ENCODE assay signal across 6 cellular contexts in the genomic region with DNA sequence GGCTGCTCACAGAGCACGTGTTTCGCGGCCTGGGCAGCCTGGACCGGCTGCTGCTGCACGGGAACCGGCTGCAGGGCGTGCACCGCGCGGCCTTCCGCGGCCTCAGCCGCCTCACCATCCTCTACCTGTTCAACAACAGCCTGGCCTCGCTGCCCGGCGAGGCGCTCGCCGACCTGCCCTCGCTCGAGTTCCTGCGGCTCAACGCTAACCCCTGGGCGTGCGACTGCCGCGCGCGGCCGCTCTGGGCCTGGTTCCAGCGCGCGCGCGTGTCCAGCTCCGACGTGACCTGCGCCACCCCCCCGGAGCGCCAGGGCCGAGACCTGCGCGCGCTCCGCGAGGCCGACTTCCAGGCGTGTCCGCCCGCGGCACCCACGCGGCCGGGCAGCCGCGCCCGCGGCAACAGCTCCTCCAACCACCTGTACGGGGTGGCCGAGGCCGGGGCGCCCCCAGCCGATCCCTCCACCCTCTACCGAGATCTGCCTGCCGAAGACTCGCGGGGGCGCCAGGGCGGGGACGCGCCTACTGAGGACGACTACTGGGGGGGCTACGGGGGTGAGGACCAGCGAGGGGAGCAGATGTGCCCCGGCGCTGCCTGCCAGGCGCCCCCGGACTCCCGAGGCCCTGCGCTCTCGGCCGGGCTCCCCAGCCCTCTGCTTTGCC. TPM values are rescaled to one million over a fixed set of nuclear protein-coding genes. Genes with fewer than 3 reads are reported as not detected.
DNase-seq lines count a peak whose midpoint lies in the region; TF ChIP-seq lines count a peak whose summit lies in the region.

No MANE protein-coding gene starts in this region.

- peak overlapping the region; percentile 91 for H3K27ac ChIP-seq in BLaER1
- no peak overlapping the region for H3K27ac ChIP-seq in urinary bladder (ENCODE audit: low read depth)

- H3K4me3 ChIP-seq in BLaER1 = peak overlapping the region; percentile 69
- H3K4me3 ChIP-seq in HFF-Myc (replicated peaks; ENCODE audit: low read depth, low read length) = peak overlapping the region; percentile 32
- H3K4me3 ChIP-seq in urinary bladder (ENCODE audit: low read depth, low read length) = peak overlapping the region; percentile 40

- no peaks in the 10 kb centered on the region for H3K9me3 ChIP-seq in BLaER1

- H3K4me1 ChIP-seq in BLaER1 = peaks cover 84% of the 10 kb centered on the region
- H3K4me1 ChIP-seq in urinary bladder (ENCODE audit: insufficient read depth) = peaks cover 3% of the 10 kb centered on the region

- H3K4me2 ChIP-seq in BLaER1 = peak overlapping the region; percentile 100

- H3K9ac ChIP-seq in BLaER1 = peak overlapping the region; percentile 86

- peaks cover 10% of the 10 kb centered on the region; the same call in 1 of the 2 replicates for H3K36me3 ChIP-seq in BLaER1
- no peaks in the 10 kb centered on the region for H3K36me3 ChIP-seq in urinary bladder (ENCODE audit: insufficient read depth)

- no peaks in the 10 kb centered on the region for H4K20me1 ChIP-seq in BLaER1

- DNase-seq in HFF-Myc (ENCODE audit: extremely low read depth, low read depth) (no peak), islet precursor cell (peak; percentile 70), COLO829 (ENCODE audit: low spot score) (no peak)
- peak; percentile 83 for DNase-seq in activated CD8-positive, alpha-beta memory T cell treated with anti-CD3 and anti-CD28 coated beads for 24 hours

- TF ChIP-seq CTCF in HFF-Myc (IDR thresholded peaks at IDR 0.05; ENCODE audit: low read depth, low read length, missing control alignments) = no peak

- WGBS in urinary bladder = 2% methylated on average over 82 of the region's 82 CpGs

- H3K27me3 ChIP-seq in BLaER1 = peaks cover 9% of the 10 kb centered on the region; the same call in 1 of the 2 replicates

RNA-seq across cellular contexts. Expression of a gene that starts 16.0 kb away (rescaled TPM):
- 0.58 TPM for total RNA-seq in urinary bladder
- 1.4 TPM for polyA plus RNA-seq in urinary bladder

RNA-seq across cellular contexts. Expression of a gene that starts 39.1 kb away (rescaled TPM):
- total RNA-seq in urinary bladder = 16.8 TPM
- 33.0 TPM for polyA plus RNA-seq in urinary bladder

RNA-seq across cellular contexts. Expression of a gene that starts 49.4 kb away (rescaled TPM):
- total RNA-seq in urinary bladder = 27.3 TPM
- 39.7 TPM for polyA plus RNA-seq in urinary bladder

RNA-seq across cellular contexts. Expression of a gene that starts 54.2 kb away (rescaled TPM):
- 14.3 TPM for total RNA-seq in urinary bladder
- polyA plus RNA-seq in urinary bladder = 40.7 TPM

Comparison
In these comparisons a context has a peak if more than half of its experiments do, and no peak if none do; other contexts are left out.
1. DNase-seq: peak in activated CD8-positive, alpha-beta memory T cell treated with anti-CD3 and anti-CD28 coated beads for 24 hours (single experiment) and islet precursor cell (single experiment); none in HFF-Myc (single experiment) and COLO829 (single experiment).
2. Peak in every context shown above with its lines, with median percentiles within 50 percentile points of each other: H3K4me3 ChIP-seq.